7 cellular contexts compared by ENCODE assay signal in the genomic region with DNA sequence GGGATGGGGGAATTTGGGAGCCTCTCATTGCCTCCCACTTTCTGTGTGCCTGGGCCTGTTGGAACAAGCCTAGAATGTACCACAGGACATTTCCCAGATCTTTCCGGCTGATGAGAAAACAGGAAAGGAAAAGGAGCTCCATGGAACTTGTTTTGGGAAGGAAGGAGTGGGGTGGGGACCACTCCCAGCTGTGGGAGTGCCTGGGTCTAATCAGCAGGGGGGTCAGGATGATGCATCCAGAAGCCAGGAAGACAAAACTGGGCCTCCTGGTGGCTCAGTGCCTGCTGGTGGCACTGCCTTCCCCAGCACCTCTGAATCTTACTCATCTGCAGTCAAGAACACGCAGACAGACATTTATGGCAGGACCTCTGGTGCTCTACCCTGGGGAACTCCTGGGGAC. TPM values are rescaled to one million over a fixed set of nuclear protein-coding genes. Genes with fewer than 3 reads are reported as not detected.
DNase-seq lines count a peak whose midpoint lies in the region; ATAC-seq and TF ChIP-seq lines count a peak whose summit lies in the region.
"Had no signal": no experiment of that assay in that cellular context is flagged by ENCODE, and none has a peak within 500 bp of the region (broad histone marks: within the 10 kb centered on the region; RNA-seq: fewer than 3 reads in every experiment).

No MANE protein-coding gene starts in this region.

- TF ChIP-seq CTCF in osteocyte (IDR thresholded peaks at IDR 0.05) = no peak
- TF ChIP-seq CTCF in CD14-positive monocyte (IDR thresholded peaks at IDR 0.05) = no peak

- H3K4me1 Mint-ChIP-seq in central memory CD8-positive, alpha-beta T cell = peaks cover 68% of the 10 kb centered on the region
- H3K4me1 Mint-ChIP-seq in osteocyte (ENCODE audit: unreplicated experiment) (peaks cover 30% of the 10 kb centered on the region), CD14-positive monocyte (peaks cover 95% of the 10 kb centered on the region)

- no peaks in the 10 kb centered on the region for H3K27me3 Mint-ChIP-seq in central memory CD8-positive, alpha-beta T cell
- H3K27me3 Mint-ChIP-seq in osteocyte (ENCODE audit: unreplicated experiment) = no peaks in the 10 kb centered on the region
- no peaks in the 10 kb centered on the region for H3K27me3 Mint-ChIP-seq in CD14-positive monocyte (ENCODE audit: low read depth in 3 of 3)

- intact Hi-C loops in CD14-positive monocyte (cut with micrococcal nuclease) = no loop called here

- H3K4me3 Mint-ChIP-seq in central memory CD8-positive, alpha-beta T cell = no peak overlapping the region
- H3K4me3 Mint-ChIP-seq in osteocyte (ENCODE audit: unreplicated experiment) (no peak overlapping the region), CD14-positive monocyte (no peak overlapping the region)

- H3K9me3 Mint-ChIP-seq in central memory CD8-positive, alpha-beta T cell = no peaks in the 10 kb centered on the region
- H3K9me3 Mint-ChIP-seq in osteocyte (ENCODE audit: unreplicated experiment) (no peaks in the 10 kb centered on the region), CD14-positive monocyte (peaks cover 0 to 3% (median 0%) of the 10 kb centered on the region in 7 donors)

- H3K27ac Mint-ChIP-seq in central memory CD8-positive, alpha-beta T cell (ENCODE audit: low read depth) = peak overlapping the region; percentile 75
- H3K27ac Mint-ChIP-seq in osteocyte (ENCODE audit: unreplicated experiment) (peak overlapping the region; percentile 74), CD14-positive monocyte (peak overlapping the region in 2 of 7 donors; percentile 26 to 43)

- H3K36me3 Mint-ChIP-seq in central memory CD8-positive, alpha-beta T cell (ENCODE audit: insufficient read depth) = peaks cover 21% of the 10 kb centered on the region
- H3K36me3 Mint-ChIP-seq in osteocyte (ENCODE audit: unreplicated experiment) (peaks cover 11% of the 10 kb centered on the region), CD14-positive monocyte (peaks cover 29 to 38% of the 10 kb centered on the region in 2 donors)

- DNase-seq in M059J (ENCODE audit: low read depth) (peak; percentile 27), osteocyte (ENCODE audit: extremely low spot score, unreplicated experiment) (no peak), CD14-positive monocyte (ENCODE audit: low spot score) (no peak), SHP77 treated with DMSO at 0.1 percent for 48 hours (lab: John Stamatoyannopoulos, UW) (no peak), HCEC 1CT (no peak)
- DNase-seq in central memory CD8-positive, alpha-beta T cell (ENCODE audit: low spot score in 2 of 2) = no peak

- no peak for ATAC-seq in central memory CD8-positive, alpha-beta T cell (replicated peaks; ENCODE audit: extremely low read depth, poor library complexity, severe bottlenecking)

RNA-seq across cellular contexts. Expression of gene SMIM33, which starts 2.8 kb away (rescaled TPM):
- total RNA-seq in M059J (2014; rRNA removed; shearing (Covaris generic)) = not detected in 2 replicates
- total RNA-seq in osteocyte = not detected in 2 replicates
- polyA plus RNA-seq in CD14-positive monocyte = not detected
- total RNA-seq: ureter had no signal

RNA-seq across cellular contexts. Expression of gene STING1, which starts 9.0 kb away (rescaled TPM):
- total RNA-seq in M059J (2014; rRNA removed; shearing (Covaris generic)) = 29.3 and 35.2 TPM in 2 replicates
- 61.6 and 73.0 TPM in 2 replicates for total RNA-seq in osteocyte
- polyA plus RNA-seq in CD14-positive monocyte = 100 to 1,000 TPM in 1 of 2 donors, 10 to 100 TPM in 1; 83.7 to 115 TPM

RNA-seq across cellular contexts. Expression of gene ECSCR, which starts 11.0 kb away (rescaled TPM):
- 1.5 and 2.4 TPM in 2 replicates for total RNA-seq in M059J (2014; rRNA removed; shearing (Covaris generic))
- total RNA-seq in osteocyte = 0.47 TPM in 1 of 2 replicates, not detected in the other
- polyA plus RNA-seq in CD14-positive monocyte = not detected

RNA-seq across cellular contexts. Expression of gene DNAJC18, which starts 34.2 kb away (rescaled TPM):
- total RNA-seq in M059J (2014; rRNA removed; shearing (Covaris generic)) = 12.1 and 16.0 TPM in 2 replicates
- 26.2 and 32.7 TPM in 2 replicates for total RNA-seq in osteocyte
- polyA plus RNA-seq in CD14-positive monocyte = 1 to 10 TPM; 2.2 to 2.6 TPM
